ENCODE assay signal across 5 cellular contexts in genomic region chr20:41871063-41871462, GRCh38.
"Had no signal": no experiment of that assay in that cellular context is flagged by ENCODE, and none has a peak within 500 bp of the region (broad histone marks: within the 10 kb centered on the region; RNA-seq: fewer than 3 reads in every experiment).

No MANE protein-coding gene starts in this region.

- H3K27ac Mint-ChIP-seq: GM23338, H9, IgD-negative memory B cell had no signal

- ATAC-seq: GM23338, HepG2 had no signal

- H3K4me3 Mint-ChIP-seq: GM23338, H9, IgD-negative memory B cell had no signal

- H3K4me1 Mint-ChIP-seq: GM23338, IgD-negative memory B cell had no signal

- DNase-seq: H9, HCEC 1CT had no signal

- H3K36me3 Mint-ChIP-seq: IgD-negative memory B cell had no signal

- H3K4me3 ChIP-seq: GM23338 had no signal

- H3K27me3 Mint-ChIP-seq: IgD-negative memory B cell had no signal
